ENCODE assay signal across 8 cellular contexts in genomic region chr2:64819371-64819770, GRCh38.
DNase-seq lines count a peak whose midpoint lies in the region; ATAC-seq and TF ChIP-seq lines count a peak whose summit lies in the region.

No MANE protein-coding gene starts in this region.

- no peak for DNase-seq in activated CD8-positive, alpha-beta memory T cell treated with anti-CD3 and anti-CD28 coated beads, Interleukin-2, amount 10 ng/mL, durations not matched to agents 7 days and 5 days
- no peak for DNase-seq in activated CD8-positive, alpha-beta memory T cell treated with anti-CD3 and anti-CD28 coated beads, Interleukin-2, amount 50 U/mL, for 48 hours
- no peak for DNase-seq in activated naive CD8-positive, alpha-beta T cell treated with anti-CD3 and anti-CD28 coated beads, Interleukin-2, amount 10 ng/mL, durations not matched to agents 7 days and 5 days
- DNase-seq in Calu3, result no peak
- DNase-seq in stimulated activated CD4-positive, alpha-beta T cell treated with anti-CD3 and anti-CD28 coated beads, Interleukin-2, amount 100 ng/mL, for 24 hours, result no peak
- no peak for DNase-seq in middle frontal gyrus (ENCODE audit: extremely low spot score, low spot score)

- peaks cover 27% of the 10 kb centered on the region for H3K4me1 Mint-ChIP-seq in activated CD8-positive, alpha-beta memory T cell treated with anti-CD3 and anti-CD28 coated beads, Interleukin-2, amount 10 ng/mL, durations not matched to agents 7 days and 5 days
- H3K4me1 Mint-ChIP-seq in activated naive CD8-positive, alpha-beta T cell treated with anti-CD3 and anti-CD28 coated beads, Interleukin-2, amount 10 ng/mL, durations not matched to agents 7 days and 5 days, result peaks cover 28% of the 10 kb centered on the region
- peaks cover 40% of the 10 kb centered on the region for H3K4me1 Mint-ChIP-seq in stimulated activated naive CD8-positive, alpha-beta T cell treated with anti-CD3 and anti-CD28 coated beads, Interleukin-15, Interleukin-2, amounts not matched to agents 100 ng/mL and 50 ng/mL, for 24 hours (ENCODE audit: low read depth)
- H3K4me1 Mint-ChIP-seq in Calu3 (ENCODE audit: low read depth, unreplicated experiment), result peaks cover 25% of the 10 kb centered on the region

- H3K27me3 Mint-ChIP-seq in activated CD8-positive, alpha-beta memory T cell treated with anti-CD3 and anti-CD28 coated beads, Interleukin-2, amount 10 ng/mL, durations not matched to agents 7 days and 5 days, result no peaks in the 10 kb centered on the region
- H3K27me3 Mint-ChIP-seq in activated naive CD8-positive, alpha-beta T cell treated with anti-CD3 and anti-CD28 coated beads, Interleukin-2, amount 10 ng/mL, durations not matched to agents 7 days and 5 days, result no peaks in the 10 kb centered on the region
- no peaks in the 10 kb centered on the region for H3K27me3 Mint-ChIP-seq in stimulated activated naive CD8-positive, alpha-beta T cell treated with anti-CD3 and anti-CD28 coated beads, Interleukin-15, Interleukin-2, amounts not matched to agents 100 ng/mL and 50 ng/mL, for 24 hours
- H3K27me3 Mint-ChIP-seq in Calu3 (ENCODE audit: unreplicated experiment), result no peaks in the 10 kb centered on the region

- TF ChIP-seq CTCF in Calu3 (IDR thresholded peaks at IDR 0.05; ENCODE audit: unreplicated experiment), result no peak

- H3K27ac Mint-ChIP-seq in activated CD8-positive, alpha-beta memory T cell treated with anti-CD3 and anti-CD28 coated beads, Interleukin-2, amount 10 ng/mL, durations not matched to agents 7 days and 5 days, result peak overlapping the region; percentile 94
- H3K27ac Mint-ChIP-seq in activated naive CD8-positive, alpha-beta T cell treated with anti-CD3 and anti-CD28 coated beads, Interleukin-2, amount 10 ng/mL, durations not matched to agents 7 days and 5 days, result peak overlapping the region; percentile 88
- peak overlapping the region; percentile 92 for H3K27ac Mint-ChIP-seq in stimulated activated naive CD8-positive, alpha-beta T cell treated with anti-CD3 and anti-CD28 coated beads, Interleukin-15, Interleukin-2, amounts not matched to agents 100 ng/mL and 50 ng/mL, for 24 hours
- H3K27ac Mint-ChIP-seq in Calu3 (ENCODE audit: unreplicated experiment), result no peak overlapping the region

- no peak for ATAC-seq in activated CD8-positive, alpha-beta memory T cell treated with anti-CD3 and anti-CD28 coated beads, Interleukin-2, amount 10 ng/mL, durations not matched to agents 7 days and 5 days
- ATAC-seq in HG03064 (IDR thresholded peaks at IDR 0.05; ENCODE audit: low read depth, unreplicated experiment), result peak; percentile 33
- no peak for ATAC-seq in activated naive CD8-positive, alpha-beta T cell treated with anti-CD3 and anti-CD28 coated beads, Interleukin-2, amount 10 ng/mL, durations not matched to agents 7 days and 5 days (ENCODE audit: low read depth)

- no TSS peak for BruUV-seq in Calu3 (replicated peaks; lab: Mats Ljungman, UMichigan)

- intact Hi-C loops in Calu3 (cut with micrococcal nuclease; ENCODE audit: unreplicated experiment), result no loop called here

- peak overlapping the region; percentile 17 for H3K4me3 Mint-ChIP-seq in activated CD8-positive, alpha-beta memory T cell treated with anti-CD3 and anti-CD28 coated beads, Interleukin-2, amount 10 ng/mL, durations not matched to agents 7 days and 5 days
- H3K4me3 Mint-ChIP-seq in activated naive CD8-positive, alpha-beta T cell treated with anti-CD3 and anti-CD28 coated beads, Interleukin-2, amount 10 ng/mL, durations not matched to agents 7 days and 5 days, result peak overlapping the region; percentile 63
- peak overlapping the region; percentile 27 for H3K4me3 Mint-ChIP-seq in stimulated activated naive CD8-positive, alpha-beta T cell treated with anti-CD3 and anti-CD28 coated beads, Interleukin-15, Interleukin-2, amounts not matched to agents 100 ng/mL and 50 ng/mL, for 24 hours
- no peak overlapping the region for H3K4me3 Mint-ChIP-seq in Calu3 (ENCODE audit: low read depth, unreplicated experiment)

- POLR2A ChIA-PET in activated naive CD8-positive, alpha-beta T cell treated with anti-CD3 and anti-CD28 coated beads, Interleukin-2, amount 10 ng/mL, durations not matched to agents 7 days and 5 days (lab: Charles Lee), result interaction anchor here (0.6 to 3.2 kb wide), 8 partner anchors 11 to 210 kb away, joined by 3 to 15 read pairs (median 4); no protein-coding TSS in a partner anchor

- peaks cover 2% of the 10 kb centered on the region for H3K36me3 Mint-ChIP-seq in activated CD8-positive, alpha-beta memory T cell treated with anti-CD3 and anti-CD28 coated beads, Interleukin-2, amount 10 ng/mL, durations not matched to agents 7 days and 5 days
- peaks cover 2% of the 10 kb centered on the region for H3K36me3 Mint-ChIP-seq in activated naive CD8-positive, alpha-beta T cell treated with anti-CD3 and anti-CD28 coated beads, Interleukin-2, amount 10 ng/mL, durations not matched to agents 7 days and 5 days
- H3K36me3 Mint-ChIP-seq in stimulated activated naive CD8-positive, alpha-beta T cell treated with anti-CD3 and anti-CD28 coated beads, Interleukin-15, Interleukin-2, amounts not matched to agents 100 ng/mL and 50 ng/mL, for 24 hours (ENCODE audit: low read depth), result no peaks in the 10 kb centered on the region
- H3K36me3 Mint-ChIP-seq in Calu3 (ENCODE audit: insufficient read depth, unreplicated experiment), result no peaks in the 10 kb centered on the region

- no peaks in the 10 kb centered on the region for H3K9me3 Mint-ChIP-seq in activated CD8-positive, alpha-beta memory T cell treated with anti-CD3 and anti-CD28 coated beads, Interleukin-2, amount 10 ng/mL, durations not matched to agents 7 days and 5 days (ENCODE audit: low read depth)
- H3K9me3 Mint-ChIP-seq in activated naive CD8-positive, alpha-beta T cell treated with anti-CD3 and anti-CD28 coated beads, Interleukin-2, amount 10 ng/mL, durations not matched to agents 7 days and 5 days, result peaks cover 3% of the 10 kb centered on the region
- H3K9me3 Mint-ChIP-seq in stimulated activated naive CD8-positive, alpha-beta T cell treated with anti-CD3 and anti-CD28 coated beads, Interleukin-15, Interleukin-2, amounts not matched to agents 100 ng/mL and 50 ng/mL, for 24 hours, result no peaks in the 10 kb centered on the region
- no peaks in the 10 kb centered on the region for H3K9me3 Mint-ChIP-seq in Calu3 (ENCODE audit: low read depth, unreplicated experiment)

- CTCF ChIA-PET in activated CD8-positive, alpha-beta memory T cell treated with anti-CD3 and anti-CD28 coated beads, Interleukin-2, amount 10 ng/mL, durations not matched to agents 7 days and 5 days (lab: Charles Lee), result interaction anchor here (1.1 to 4.2 kb wide), 8 partner anchors 11 to 173 kb away, joined by 3 to 24 read pairs (median 5); partner anchors contain the start of gene SERTAD2
- CTCF ChIA-PET in Calu3 (lab: Charles Lee), result interaction anchor here (0.8 kb wide), 1 partner anchor 20 kb away, joined by 3 read pairs; no protein-coding TSS in a partner anchor
